33 cellular contexts compared by ENCODE assay signal in the genomic region with DNA sequence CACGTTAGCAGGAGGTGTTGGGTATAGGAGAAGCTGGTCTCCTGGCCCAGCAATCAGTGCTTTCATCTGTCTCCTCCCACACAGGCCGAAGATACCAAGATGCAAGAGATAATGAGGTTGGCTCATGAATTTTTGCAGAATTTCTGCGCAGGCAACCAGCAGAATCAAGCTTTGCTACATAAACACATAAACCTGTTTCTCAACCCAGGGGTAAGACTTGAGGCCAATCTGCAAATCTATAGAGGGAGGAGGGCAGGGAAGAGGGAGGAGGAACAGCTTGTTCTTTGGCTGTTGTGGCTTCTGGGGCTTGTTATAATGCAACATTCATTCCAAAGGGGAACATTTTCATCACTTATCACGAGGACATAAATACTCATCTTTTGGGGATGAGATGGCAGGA.
DNase-seq lines count a peak whose midpoint lies in the region; ATAC-seq, FAIRE-seq and TF ChIP-seq lines count a peak whose summit lies in the region.
"Had no signal": no experiment of that assay in that cellular context is flagged by ENCODE, and none has a peak within 500 bp of the region (broad histone marks: within the 10 kb centered on the region; RNA-seq: fewer than 3 reads in every experiment).

No MANE protein-coding gene starts in this region.

- H3K36me3 ChIP-seq in K562 (ENCODE audit: control insufficient read depth, insufficient read depth, low read length) (peaks cover 13% of the 10 kb centered on the region; the same call in 1 of the 3 replicates), hepatocyte (replicated peaks; ENCODE audit: insufficient read depth, low read depth) (no peaks in the 10 kb centered on the region), GM23338 (ENCODE audit: insufficient read depth) (no peaks in the 10 kb centered on the region; the same call in 1 of the 2 replicates)
- H3K36me3 ChIP-seq in CD8-positive, alpha-beta T cell (ENCODE audit: insufficient read depth, low read length), result peaks cover 39% of the 10 kb centered on the region

- 0 out of 5 replicates have a peak, but pooled peaks cover 0 to 4% of the 10 kb centered on the region in 2 experiments for H3K4me1 ChIP-seq in K562 (replicated peaks in 1 of 2; ENCODE audit: control insufficient read depth in 2 of 2, insufficient read depth in 2 of 2, low read length in 2 of 2)
- peaks cover 12% of the 10 kb centered on the region for H3K4me1 ChIP-seq in hepatocyte (ENCODE audit: insufficient read depth)
- no peaks in the 10 kb centered on the region for H3K4me1 ChIP-seq in GM23338 (ENCODE audit: insufficient read depth)
- H3K4me1 ChIP-seq in CD8-positive, alpha-beta T cell (ENCODE audit: insufficient read depth, low read length), result no peaks in the 10 kb centered on the region

- peaks cover 5% of the 10 kb centered on the region; the same call in 1 of the 3 replicates for H3K9me3 Mint-ChIP-seq in GM23338
- peaks cover 4% of the 10 kb centered on the region for H3K9me3 Mint-ChIP-seq in CD8-positive, alpha-beta T cell
- H3K9me3 Mint-ChIP-seq: activated CD8-positive, alpha-beta T cell treated with anti-CD3 and anti-CD28 coated beads for 36 hours had no signal

- no peak for TF ChIP-seq POLR2A in K562 (conservative IDR thresholded peaks at IDR 0.05)

- H3K9me1 ChIP-seq in K562 (ENCODE audit: control insufficient read depth, insufficient read depth, low read length), result no peaks in the 10 kb centered on the region

- H3K27ac ChIP-seq in K562 (ENCODE audit: extremely low read depth, low read depth, low read length), result no peak overlapping the region
- peak overlapping the region; percentile 73 for H3K27ac ChIP-seq in hepatocyte
- no peak overlapping the region for H3K27ac ChIP-seq in GM23338 (ENCODE audit: low read depth)
- no peak overlapping the region for H3K27ac ChIP-seq in CD8-positive, alpha-beta T cell (ENCODE audit: low read depth, low read length)
- H3K27ac ChIP-seq: HL-60, KMS-11, skin epidermis, thoracic aorta had no signal

- 66% methylated on average over 4 of the region's 4 CpGs for WGBS in K562 (ENCODE audit: insufficient coverage, low coverage, missing lambda C conversion rate)
- WGBS in hepatocyte (ENCODE audit: low lambda C conversion rate, missing lambda C conversion rate), result 64% methylated on average over 4 of the region's 4 CpGs

- H3K9me2 ChIP-seq in hepatocyte (replicated peaks; ENCODE audit: insufficient read depth), result no peaks in the 10 kb centered on the region
- no peaks in the 10 kb centered on the region for H3K9me2 ChIP-seq in GM23338 (ENCODE audit: insufficient read depth)

- in situ Hi-C loops in K562 (cut with MboI), result no loop called here

- BruUV-seq in K562 (replicated peaks; lab: Mats Ljungman, UMichigan), result no TSS peak

- H3K27me3 ChIP-seq in K562 (ENCODE audit: control insufficient read depth in 2 of 2, insufficient read depth in 2 of 2, low read length in 2 of 2), result no peaks in the 10 kb centered on the region; a peak in 1 of 5 replicates
- no peaks in the 10 kb centered on the region for H3K27me3 ChIP-seq in hepatocyte
- H3K27me3 ChIP-seq in GM23338 (ENCODE audit: insufficient read depth), result no peaks in the 10 kb centered on the region
- no peaks in the 10 kb centered on the region for H3K27me3 ChIP-seq in CD8-positive, alpha-beta T cell (ENCODE audit: insufficient read depth, low read length)

- no peak overlapping the region for H3K4me2 ChIP-seq in K562 (ENCODE audit: insufficient read depth, low read length)
- H3K4me2 ChIP-seq in hepatocyte, result no peak overlapping the region
- no peak overlapping the region for H3K4me2 ChIP-seq in GM23338
- H3K4me2 ChIP-seq: KMS-11 had no signal

- POLR2A ChIA-PET in K562 (lab: Yijun Ruan, JAX), result interaction anchor here (0.5 kb wide), 1 partner anchor 187 kb away, joined by 3 read pairs; no protein-coding TSS in a partner anchor
- POLR2A ChIA-PET in CD8-positive, alpha-beta T cell (lab: Charles Lee), result no interaction called here

- FAIRE-seq in K562 (lab: Jason Lieb, UNC), result no peak
- FAIRE-seq: colon, GM12878, H54 had no signal

- DNase-seq in LHCN-M2 (ENCODE audit: low read depth) (peak; percentile 32), K562 (ENCODE audit: extremely low read depth in 1 of 4, low spot score in 3 of 4) (no peak), hepatocyte (ENCODE audit: low spot score) (peak; percentile 35), skeletal muscle cell (ENCODE audit: low read depth) (peak; percentile 45), GM23338 (ENCODE audit: low spot score) (no peak), GM03348 (ENCODE audit: low spot score) (no peak), NCI-H1694 treated with DMSO at 0.1 percent for 48 hours (lab: John Stamatoyannopoulos, UW) (no peak)
- no peak for DNase-seq in CD8-positive, alpha-beta T cell
- DNase-seq: ACHN; activated CD8-positive, alpha-beta memory T cell treated with anti-CD3 and anti-CD28 coated beads, Interleukin-2, amount 50 U/mL, for 48 hours; activated CD8-positive, alpha-beta T cell treated with anti-CD3 and anti-CD28 coated beads for 36 hours; activated naive CD4-positive, alpha-beta T cell treated with Interleukin-2 at 50 U/mL for 16 hours; DMS 273 treated with DMSO at 0.1 percent for 48 hours; effector CD4-positive, alpha-beta T cell; EL; head of caudate nucleus; kidney glomerular epithelial cell; naive thymus-derived CD8-positive, alpha-beta T cell; NCI-H1417 treated with DMSO at 0.1 percent for 48 hours; NCI-H345; NCI-H69; PC-3 had no signal

- no peaks in the 10 kb centered on the region for H3F3A ChIP-seq in GM23338 (replicated peaks; ENCODE audit: low read depth)

- TF ChIP-seq RAD21 in K562 (CRISPR knock-in tag; conservative IDR thresholded peaks at IDR 0.05 in 1 of 2, IDR thresholded peaks at IDR 0.05 in 1 of 2), result no peak

- no peak for TF ChIP-seq CTCF in K562 (IDR thresholded peaks at IDR 0.05 in 2 of 3, conservative IDR thresholded peaks at IDR 0.05 in 1 of 3; ENCODE audit: insufficient read depth in 2 of 3, low read depth in 1 of 3, low read length in 3 of 3)
- TF ChIP-seq CTCF in hepatocyte (IDR thresholded peaks at IDR 0.05; ENCODE audit: poor library complexity), result no peak
- no peak for TF ChIP-seq CTCF in GM23338 (conservative IDR thresholded peaks at IDR 0.05; ENCODE audit: low read depth in 2 of 2)
- no peak for TF ChIP-seq CTCF in CD8-positive, alpha-beta T cell (IDR thresholded peaks at IDR 0.05)

- intact Hi-C loops in K562 (cut with micrococcal nuclease), result no loop called here
- intact Hi-C loops in CD8-positive, alpha-beta T cell (cut with DNase I, micrococcal nuclease), result no loop called here

- ATAC-seq in K562, result no peak
- no peak for ATAC-seq in GM23338
- no peak for ATAC-seq in CD8-positive, alpha-beta T cell
- ATAC-seq: activated CD8-positive, alpha-beta T cell treated with anti-CD3 and anti-CD28 coated beads for 36 hours; GM12878; naive thymus-derived CD8-positive, alpha-beta T cell; PC-3; SK-N-SH treated with all-trans-retinoic acid at 6 μM for 48 hours; stimulated activated memory B cell treated with anti-CD40 and anti-IgM and Interleukin-4, amounts not matched to agents 10 μg/mL and 1 μg/mL and 100 μg/mL, for 72 hours had no signal

- no peaks in the 10 kb centered on the region; the same call in 2 of the 3 replicates for H3K4me1 Mint-ChIP-seq in GM23338
- no peaks in the 10 kb centered on the region for H3K4me1 Mint-ChIP-seq in CD8-positive, alpha-beta T cell (ENCODE audit: low read depth)

- H3K4me3 ChIP-seq in K562, result no peak overlapping the region
- H3K4me3 ChIP-seq in hepatocyte, result no peak overlapping the region
- no peak overlapping the region for H3K4me3 ChIP-seq in skeletal muscle cell (ENCODE audit: low read depth, low read length)
- no peak overlapping the region for H3K4me3 ChIP-seq in GM23338
- H3K4me3 ChIP-seq in CD8-positive, alpha-beta T cell (ENCODE audit: low read depth, low read length), result no peak overlapping the region
- H3K4me3 ChIP-seq: GM12878, skin epidermis, thoracic aorta had no signal

- no peak overlapping the region for H3K27ac Mint-ChIP-seq in GM23338
- no peak overlapping the region for H3K27ac Mint-ChIP-seq in CD8-positive, alpha-beta T cell
- H3K27ac Mint-ChIP-seq: activated CD8-positive, alpha-beta T cell treated with anti-CD3 and anti-CD28 coated beads for 36 hours; activated T-helper 1 cell treated with anti-CD3 and anti-CD28 coated beads, Interleukin-12 subunit alpha, Interleukin-12 subunit beta, Interleukin-2, Interleukin-4 antibody, amounts not matched to agents 30 ng/mL and 10 ng/mL and 1 ng/mL, durations not matched to agents 14 hours and 24 hours and 36 hours; B cell; stimulated activated memory B cell treated with anti-CD40 and anti-IgM and Interleukin-4, amounts not matched to agents 10 μg/mL and 1 μg/mL and 100 μg/mL, for 72 hours had no signal

- TF ChIP-seq EP300 in K562 (IDR thresholded peaks at IDR 0.05; ENCODE audit: low read length), result no peak

- no peaks in the 10 kb centered on the region for H4K20me1 ChIP-seq in K562 (replicated peaks; ENCODE audit: control insufficient read depth, insufficient read depth, low read length)
- no peaks in the 10 kb centered on the region for H4K20me1 ChIP-seq in hepatocyte (ENCODE audit: insufficient read depth, poor library complexity, severe bottlenecking)
- no peaks in the 10 kb centered on the region for H4K20me1 ChIP-seq in GM23338 (replicated peaks; ENCODE audit: insufficient read depth)

- no peaks in the 10 kb centered on the region for H3K27me3 Mint-ChIP-seq in GM23338 (ENCODE audit: insufficient read depth, low read depth, poor library complexity)
- H3K27me3 Mint-ChIP-seq in CD8-positive, alpha-beta T cell (ENCODE audit: low read depth), result no peaks in the 10 kb centered on the region
- H3K27me3 Mint-ChIP-seq: activated CD8-positive, alpha-beta T cell treated with anti-CD3 and anti-CD28 coated beads for 36 hours; B cell; naive thymus-derived CD8-positive, alpha-beta T cell; stimulated activated memory B cell treated with anti-CD40 and anti-IgM and Interleukin-4, amounts not matched to agents 10 μg/mL and 1 μg/mL and 100 μg/mL, for 72 hours had no signal

- H3K9ac ChIP-seq in K562 (ENCODE audit: insufficient read depth in 1 of 2, low read depth in 2 of 2, low read length in 2 of 2), result no peak overlapping the region
- H3K9ac ChIP-seq: KMS-11 had no signal

- no peak overlapping the region for H3K4me3 Mint-ChIP-seq in GM23338
- H3K4me3 Mint-ChIP-seq in CD8-positive, alpha-beta T cell, result no peak overlapping the region
- H3K4me3 Mint-ChIP-seq: activated CD8-positive, alpha-beta T cell treated with anti-CD3 and anti-CD28 coated beads for 36 hours; activated T-helper 1 cell treated with anti-CD3 and anti-CD28 coated beads, Interleukin-12 subunit alpha, Interleukin-12 subunit beta, Interleukin-2, Interleukin-4 antibody, amounts not matched to agents 30 ng/mL and 10 ng/mL and 1 ng/mL, durations not matched to agents 14 hours and 24 hours and 36 hours; B cell; naive thymus-derived CD8-positive, alpha-beta T cell; stimulated activated memory B cell treated with anti-CD40 and anti-IgM and Interleukin-4, amounts not matched to agents 10 μg/mL and 1 μg/mL and 100 μg/mL, for 72 hours had no signal

- H3K9me3 ChIP-seq in K562 (replicated peaks; ENCODE audit: control insufficient read depth, insufficient read depth, low read depth, low read length) (peaks cover 3% of the 10 kb centered on the region; the same call in 1 of the 2 replicates), hepatocyte (ENCODE audit: low read depth) (peaks cover 13% of the 10 kb centered on the region)
- H3K9me3 ChIP-seq in CD8-positive, alpha-beta T cell (ENCODE audit: low read length), result no peaks in the 10 kb centered on the region
- H3K9me3 ChIP-seq: thoracic aorta had no signal

- H3K79me2 ChIP-seq in K562 (ENCODE audit: control insufficient read depth, insufficient read depth, low read length) (no peaks in the 10 kb centered on the region), hepatocyte (no peaks in the 10 kb centered on the region), GM23338 (replicated peaks; ENCODE audit: insufficient read depth) (no peaks in the 10 kb centered on the region)

- H2AFZ ChIP-seq in K562 (ENCODE audit: low read depth, low read length), result no peak overlapping the region
- no peak overlapping the region for H2AFZ ChIP-seq in hepatocyte
- no peak overlapping the region for H2AFZ ChIP-seq in GM23338

- CTCF ChIA-PET in K562 (lab: Yijun Ruan, JAX; ENCODE audit: low intra/inter-chr PET ratio), result no interaction called here
- CTCF ChIA-PET in CD8-positive, alpha-beta T cell (lab: Charles Lee), result no interaction called here

- peaks cover 13% of the 10 kb centered on the region; the same call in 2 of the 3 replicates for H3K36me3 Mint-ChIP-seq in GM23338 (ENCODE audit: low read depth)
- H3K36me3 Mint-ChIP-seq in CD8-positive, alpha-beta T cell, result peaks cover 90% of the 10 kb centered on the region

Comparison
In these comparisons a context has a peak if more than half of its experiments do, and no peak if none do; other contexts are left out.
1. DNase-seq: peak in LHCN-M2 (single experiment), hepatocyte (single experiment) and skeletal muscle cell (single experiment); none in K562 (0 of 4), GM23338 (single experiment), GM03348 (single experiment), CD8-positive, alpha-beta T cell (0 of 7) and NCI-H1694 treated with DMSO at 0.1 percent for 48 hours (single experiment).